Comparison of ENCODE assay signal across 8 cellular contexts in genomic region chr4:185183622-185184281, GRCh38. TPM values are rescaled to one million over a fixed set of nuclear protein-coding genes. Genes with fewer than 3 reads are reported as not detected.
DNase-seq lines count a peak whose midpoint lies in the region; ATAC-seq, FAIRE-seq and TF ChIP-seq lines count a peak whose summit lies in the region.

No MANE protein-coding gene starts in this region.

- DNase-seq in GM12891 (ENCODE audit: insufficient read length, low spot score) (no peak), HT1080 (ENCODE audit: low read depth) (peak; percentile 57), NOMO-1 treated with DMSO at 0.1 percent for 48 hours (lab: John Stamatoyannopoulos, UW; ENCODE audit: unreplicated experiment) (peak; percentile 80), endothelial cell (ENCODE audit: low spot score) (peak; percentile 73), midbrain (lab: John Stamatoyannopoulos, UW) (peak; percentile 89)
- DNase-seq in activated CD8-positive, alpha-beta memory T cell treated with anti-CD3 and anti-CD28 coated beads for 4 hours (ENCODE audit: low read depth in 2 of 2) = peak; percentile 55 to 60
- peak; percentile 37 to 66 for DNase-seq in stimulated activated CD8-positive, alpha-beta memory T cell treated with anti-CD3 and anti-CD28 coated beads, Interleukin-4, amount 100 ng/mL, for 4 hours (ENCODE audit: low read depth in 2 of 2, low spot score in 1 of 2)

- H3K27ac Mint-ChIP-seq in endothelial cell (ENCODE audit: unreplicated experiment) = no peak overlapping the region

- H3K36me3 Mint-ChIP-seq in endothelial cell (ENCODE audit: low read depth, unreplicated experiment) = peaks cover 3% of the 10 kb centered on the region

- no peaks in the 10 kb centered on the region for H3K27me3 Mint-ChIP-seq in endothelial cell (ENCODE audit: unreplicated experiment)

- FAIRE-seq in GM12891 (lab: Jason Lieb, UNC) = peak; percentile 40

- no peaks in the 10 kb centered on the region for H3K9me3 Mint-ChIP-seq in endothelial cell (ENCODE audit: unreplicated experiment)

- no peak overlapping the region for H3K4me3 Mint-ChIP-seq in endothelial cell (ENCODE audit: unreplicated experiment)

- H3K4me1 Mint-ChIP-seq in endothelial cell (ENCODE audit: unreplicated experiment) = peaks cover 3% of the 10 kb centered on the region

- TF ChIP-seq CTCF in endothelial cell (IDR thresholded peaks at IDR 0.05; ENCODE audit: unreplicated experiment) = peak; percentile 69

- ATAC-seq in GM18873 (IDR thresholded peaks at IDR 0.05; ENCODE audit: low FRiP score, unreplicated experiment) = no peak

- TF ChIP-seq POLR2A in GM12891 (IDR thresholded peaks at IDR 0.05; ENCODE audit: low read depth, low read length) = no peak

TF ChIP-seq in GM12891, 5 proteins besides CTCF, POLR2A, EP300 and RAD21:
- TF ChIP-seq PAX5 (IDR thresholded peaks at IDR 0.05; ENCODE audit: insufficient read depth, low read length, severe bottlenecking) (no peak), SPI1 (IDR thresholded peaks at IDR 0.05; ENCODE audit: low read depth, low read length) (no peak), POLR2AphosphoS5 (IDR thresholded peaks at IDR 0.05; ENCODE audit: low read depth, low read length) (no peak), TAF1 (IDR thresholded peaks at IDR 0.05; ENCODE audit: low read depth, low read length) (no peak), POU2F2 (IDR thresholded peaks at IDR 0.05; ENCODE audit: low read depth, low read length) (no peak)

RNA-seq across cellular contexts. Expression of gene CFAP97, which starts 20.0 kb away (rescaled TPM):
- 17.8 TPM for polyA plus RNA-seq in GM12891 (2012; ENCODE audit: low read depth, missing spikeins)
- total RNA-seq in HT1080 (2014; rRNA removed; shearing (Covaris generic)) = 28.7 and 29.7 TPM in 2 replicates
- 38.1 and 52.5 TPM in 2 replicates for polyA plus RNA-seq in HT1080 (2015; cell fraction: cytosol; rRNA removed)
- polyA plus RNA-seq in HT1080 (2015; cell fraction: nucleus; rRNA removed) = 25.2 and 25.8 TPM in 2 replicates
- total RNA-seq in endothelial cell (ENCODE audit: unreplicated experiment) = 18.2 TPM

RNA-seq across cellular contexts. Expression of gene SNX25, which starts 25.6 kb away (rescaled TPM):
- polyA plus RNA-seq in GM12891 (2012; ENCODE audit: low read depth, missing spikeins) = 63.7 TPM
- total RNA-seq in HT1080 (2014; rRNA removed; shearing (Covaris generic)) = 20.8 and 24.6 TPM in 2 replicates
- polyA plus RNA-seq in HT1080 (2015; cell fraction: cytosol; rRNA removed) = 20.9 and 24.0 TPM in 2 replicates
- polyA plus RNA-seq in HT1080 (2015; cell fraction: nucleus; rRNA removed) = 17.3 and 18.4 TPM in 2 replicates
- total RNA-seq in endothelial cell (ENCODE audit: unreplicated experiment) = 19.3 TPM

RNA-seq across cellular contexts. Expression of gene SLC25A4, which starts 40.7 kb away (rescaled TPM):
- 29.5 TPM for polyA plus RNA-seq in GM12891 (2012; ENCODE audit: low read depth, missing spikeins)
- total RNA-seq in HT1080 (2014; rRNA removed; shearing (Covaris generic)) = 27.2 and 33.9 TPM in 2 replicates
- polyA plus RNA-seq in HT1080 (2015; cell fraction: cytosol; rRNA removed) = 17.3 and 18.7 TPM in 2 replicates
- polyA plus RNA-seq in HT1080 (2015; cell fraction: nucleus; rRNA removed) = 15.3 and 15.5 TPM in 2 replicates
- total RNA-seq in endothelial cell (ENCODE audit: unreplicated experiment) = 8.9 TPM
